7 cellular contexts compared by ENCODE assay signal in the genomic region with DNA sequence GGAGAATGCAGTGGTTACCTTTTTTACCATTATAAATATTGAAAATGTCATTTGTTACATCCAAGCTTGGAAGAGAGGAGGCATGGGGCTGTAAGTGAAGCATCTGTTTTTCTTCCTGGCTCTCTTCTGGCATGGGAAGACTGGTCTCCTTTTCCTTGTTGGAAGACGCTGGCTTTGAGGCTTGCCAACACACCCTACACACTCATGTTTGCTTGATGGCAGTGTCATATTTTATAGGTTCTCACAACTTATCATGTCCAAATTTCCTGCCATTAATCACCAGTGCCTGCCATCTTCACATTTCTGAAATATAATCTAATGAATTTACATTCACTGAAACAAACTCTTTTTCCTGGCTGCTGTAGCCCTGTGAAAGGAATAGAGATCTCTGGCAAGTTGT.
"Had no signal": no experiment of that assay in that cellular context is flagged by ENCODE, and none has a peak within 500 bp of the region (broad histone marks: within the 10 kb centered on the region; RNA-seq: fewer than 3 reads in every experiment).

No MANE protein-coding gene starts in this region.

- H3K27ac ChIP-seq: GM23248 had no signal

- ATAC-seq: HCT116, K562 had no signal

- DNase-seq: GM23248, GOT3, H7, IMR-90 had no signal

- H3K4me3 ChIP-seq: GM23248, HAP-1, K562 had no signal

- H2AFZ ChIP-seq: GM23248 had no signal

- H3K9me3 ChIP-seq: HAP-1 had no signal

- H3K36me3 ChIP-seq: HAP-1 had no signal

- H3K4me1 ChIP-seq: HAP-1 had no signal

- H3K9ac ChIP-seq: GM23248 had no signal
